In the genomic region with DNA sequence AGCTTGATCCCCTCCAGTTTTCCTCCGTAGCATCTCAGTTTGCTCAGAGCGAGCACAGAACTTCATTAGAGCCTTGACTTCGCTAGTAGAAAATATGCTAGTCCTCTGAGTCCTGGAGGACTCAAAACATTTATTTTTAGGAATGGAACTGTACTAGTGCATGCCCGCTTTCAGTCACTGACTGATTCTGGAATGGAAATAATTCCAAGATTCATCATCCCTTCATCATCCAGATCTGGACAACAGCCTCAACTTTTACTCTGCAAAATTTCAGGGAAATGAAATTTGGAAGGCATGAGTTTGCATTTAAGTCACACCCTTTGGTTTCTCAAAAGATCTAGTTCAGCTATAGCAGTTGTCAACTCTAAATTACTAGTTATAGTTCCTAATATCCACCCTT, we compare ENCODE assay signal across 19 cellular contexts.
DNase-seq lines count a peak whose midpoint lies in the region; ATAC-seq and TF ChIP-seq lines count a peak whose summit lies in the region.
"Had no signal": no experiment of that assay in that cellular context is flagged by ENCODE, and none has a peak within 500 bp of the region (broad histone marks: within the 10 kb centered on the region; RNA-seq: fewer than 3 reads in every experiment).

No MANE protein-coding gene starts in this region.

- H3K36me3 ChIP-seq in left ventricle myocardium inferior (no peaks in the 10 kb centered on the region), thoracic aorta (no peaks in the 10 kb centered on the region), prostate gland (no peaks in the 10 kb centered on the region)
- H3K36me3 ChIP-seq: adrenal gland, uterus had no signal

- H3K27ac ChIP-seq in left ventricle myocardium inferior (replicated peaks) (peak overlapping the region; percentile 81), foreskin keratinocyte (no peak overlapping the region), thoracic aorta (no peak overlapping the region), prostate gland (no peak overlapping the region)
- H3K27ac ChIP-seq: A549, adrenal gland, uterus had no signal

- TF ChIP-seq POLR2A in prostate gland (IDR thresholded peaks at IDR 0.05): no peak

- H3K4me3 ChIP-seq in left ventricle myocardium inferior (peak overlapping the region; percentile 62), thoracic aorta (peak overlapping the region; percentile 21), prostate gland (no peak overlapping the region)
- H3K4me3 ChIP-seq: A549, adrenal gland, uterus had no signal

- WGBS in prostate gland: 92% methylated on average over 4 of the region's 4 CpGs

- DNase-seq in left ventricle myocardium inferior (no peak), cardiac septum (ENCODE audit: low spot score) (no peak), amniotic epithelial cell (ENCODE audit: low read depth) (peak; percentile 9), foreskin keratinocyte (peak; percentile 57 to 65), thoracic aorta (ENCODE audit: low spot score) (no peak), prostate gland (ENCODE audit: low spot score) (no peak), SHP77 (lab: John Stamatoyannopoulos, UW) (no peak)
- no peak for DNase-seq in stimulated activated CD4-positive, alpha-beta T cell treated with anti-CD3 and anti-CD28 coated beads, Interleukin-15, amount 100 ng/mL, for 24 hours
- DNase-seq: adrenal gland; cerebellar nuclear complex; immature natural killer cell; MV-4-11; naive thymus-derived CD8-positive, alpha-beta T cell; NCI-H2029 treated with DMSO at 0.1 percent for 48 hours; NCI-H510A; stimulated activated naive CD8-positive, alpha-beta T cell treated with anti-CD3 and anti-CD28 coated beads, Interleukin-15, Interleukin-2, amounts not matched to agents 100 U/mL and 50 U/mL, for 24 hours; uterus had no signal

- H3K27me3 ChIP-seq in left ventricle myocardium inferior (ENCODE audit: low read depth) (no peaks in the 10 kb centered on the region), foreskin keratinocyte (no peaks in the 10 kb centered on the region), thoracic aorta (replicated peaks; ENCODE audit: insufficient read depth) (no peaks in the 10 kb centered on the region), prostate gland (replicated peaks; ENCODE audit: insufficient read depth) (no peaks in the 10 kb centered on the region)
- H3K27me3 ChIP-seq: adrenal gland, uterus had no signal

- intact Hi-C loops in left ventricle myocardium inferior (cut with micrococcal nuclease) (no loop called here), cardiac septum (cut with DNase I) (no loop called here), prostate gland (cut with DNase I) (no loop called here)

- ATAC-seq in foreskin keratinocyte (no peak), thoracic aorta (ENCODE audit: insufficient number of reproducible peaks, low FRiP score, low read depth) (no peak)
- ATAC-seq: A549; activated CD4-positive, CD25-positive, alpha-beta regulatory T cell treated with anti-CD3 and anti-CD28 coated beads, Interleukin-2, amount 50 U/mL, for 24 hours; naive thymus-derived CD8-positive, alpha-beta T cell; stimulated activated naive CD8-positive, alpha-beta T cell treated with anti-CD3 and anti-CD28 coated beads, Interleukin-15, Interleukin-2, amounts not matched to agents 100 U/mL and 50 U/mL, for 24 hours had no signal

- H3K4me1 ChIP-seq in left ventricle myocardium inferior (peaks cover 71% of the 10 kb centered on the region), foreskin keratinocyte (no peaks in the 10 kb centered on the region), thoracic aorta (ENCODE audit: control insufficient read depth in 1 of 2, low read depth in 2 of 2) (peaks cover 24 to 63% of the 10 kb centered on the region in 2 donors), prostate gland (replicated peaks) (no peaks in the 10 kb centered on the region)
- H3K4me1 ChIP-seq: A549, uterus had no signal

- TF ChIP-seq CTCF in left ventricle myocardium inferior (IDR thresholded peaks at IDR 0.05; ENCODE audit: borderline replicate concordance): no peak
- no peak for TF ChIP-seq CTCF in foreskin keratinocyte (conservative IDR thresholded peaks at IDR 0.05)
- TF ChIP-seq CTCF in thoracic aorta (IDR thresholded peaks at IDR 0.05): no peak
- no peak for TF ChIP-seq CTCF in prostate gland (IDR thresholded peaks at IDR 0.05)

- H3K9me3 ChIP-seq in left ventricle myocardium inferior (replicated peaks) (no peaks in the 10 kb centered on the region), thoracic aorta (no peaks in the 10 kb centered on the region), prostate gland (no peaks in the 10 kb centered on the region)
- H3K9me3 ChIP-seq: A549, adrenal gland, uterus had no signal

Comparison
In these comparisons a context has a peak if more than half of its experiments do, and no peak if none do; other contexts are left out.
1. DNase-seq: peak in amniotic epithelial cell (single experiment) and foreskin keratinocyte (2 of 2); none in left ventricle myocardium inferior (single experiment), cardiac septum (single experiment), thoracic aorta (single experiment), prostate gland (single experiment), SHP77 (0 of 2) and stimulated activated CD4-positive, alpha-beta T cell treated with anti-CD3 and anti-CD28 coated beads, Interleukin-15, amount 100 ng/mL, for 24 hours (single experiment).
2. H3K4me3 ChIP-seq: peak in left ventricle myocardium inferior (single experiment) and thoracic aorta (single experiment); none in prostate gland (0 of 2).